1 cellular context compared by ENCODE assay signal in genomic region chr15:92881838-92882696, GRCh38.
TF ChIP-seq lines count a peak whose summit lies in the region.

No MANE protein-coding gene starts in this region.

TF ChIP-seq in GM12878, 131 proteins besides CTCF, POLR2A, EP300 and RAD21 (continued from another document and continues in another):
- TF ChIP-seq, protein P1, sequence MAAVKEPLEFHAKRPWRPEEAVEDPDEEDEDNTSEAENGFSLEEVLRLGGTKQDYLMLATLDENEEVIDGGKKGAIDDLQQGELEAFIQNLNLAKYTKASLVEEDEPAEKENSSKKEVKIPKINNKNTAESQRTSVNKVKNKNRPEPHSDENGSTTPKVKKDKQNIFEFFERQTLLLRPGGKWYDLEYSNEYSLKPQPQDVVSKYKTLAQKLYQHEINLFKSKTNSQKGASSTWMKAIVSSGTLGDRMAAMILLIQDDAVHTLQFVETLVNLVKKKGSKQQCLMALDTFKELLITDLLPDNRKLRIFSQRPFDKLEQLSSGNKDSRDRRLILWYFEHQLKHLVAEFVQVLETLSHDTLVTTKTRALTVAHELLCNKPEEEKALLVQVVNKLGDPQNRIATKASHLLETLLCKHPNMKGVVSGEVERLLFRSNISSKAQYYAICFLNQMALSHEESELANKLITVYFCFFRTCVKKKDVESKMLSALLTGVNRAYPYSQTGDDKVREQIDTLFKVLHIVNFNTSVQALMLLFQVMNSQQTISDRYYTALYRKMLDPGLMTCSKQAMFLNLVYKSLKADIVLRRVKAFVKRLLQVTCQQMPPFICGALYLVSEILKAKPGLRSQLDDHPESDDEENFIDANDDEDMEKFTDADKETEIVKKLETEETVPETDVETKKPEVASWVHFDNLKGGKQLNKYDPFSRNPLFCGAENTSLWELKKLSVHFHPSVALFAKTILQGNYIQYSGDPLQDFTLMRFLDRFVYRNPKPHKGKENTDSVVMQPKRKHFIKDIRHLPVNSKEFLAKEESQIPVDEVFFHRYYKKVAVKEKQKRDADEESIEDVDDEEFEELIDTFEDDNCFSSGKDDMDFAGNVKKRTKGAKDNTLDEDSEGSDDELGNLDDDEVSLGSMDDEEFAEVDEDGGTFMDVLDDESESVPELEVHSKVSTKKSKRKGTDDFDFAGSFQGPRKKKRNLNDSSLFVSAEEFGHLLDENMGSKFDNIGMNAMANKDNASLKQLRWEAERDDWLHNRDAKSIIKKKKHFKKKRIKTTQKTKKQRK (IDR thresholded peaks at IDR 0.05; ENCODE audit: low read depth, low read length): peak; percentile 78
- peak; percentile 92 for TF ChIP-seq CHD2 (IDR thresholded peaks at IDR 0.05; ENCODE audit: borderline replicate concordance, low read depth, low read length)
- TF ChIP-seq SP1 (IDR thresholded peaks at IDR 0.05; ENCODE audit: low read depth, low read length): peak; percentile 98
- TF ChIP-seq CREB1 (IDR thresholded peaks at IDR 0.05; ENCODE audit: low read depth): peak; percentile 82
- TF ChIP-seq NFYA (IDR thresholded peaks at IDR 0.05; ENCODE audit: borderline replicate concordance, low read depth, low read length): peak; percentile 47
- TF ChIP-seq ASH2L (IDR thresholded peaks at IDR 0.05; ENCODE audit: borderline replicate concordance, low read depth): no peak
- no peak for TF ChIP-seq RB1 (IDR thresholded peaks at IDR 0.05; ENCODE audit: borderline replicate concordance)
- TF ChIP-seq NFIC (IDR thresholded peaks at IDR 0.05; ENCODE audit: low read depth, low read length): 0 out of 2 replicates have a peak, but pooled peaks have one; percentile 22
- no peak; the same call in 1 of the 2 replicates for TF ChIP-seq GABPA (IDR thresholded peaks at IDR 0.05; ENCODE audit: low read depth)
- peak; percentile 31 for TF ChIP-seq MYC (IDR thresholded peaks at IDR 0.05; ENCODE audit: insufficient read depth, insufficient read length, insufficient replicate concordance, low read length, severe bottlenecking)
- TF ChIP-seq CREM (IDR thresholded peaks at IDR 0.05; ENCODE audit: low read depth): no peak; the same call in 1 of the 2 replicates
- peak; percentile 91 for TF ChIP-seq POLR2AphosphoS2 (IDR thresholded peaks at IDR 0.05; ENCODE audit: low read depth, low read length)
- peak; percentile 94 for TF ChIP-seq SMAD5 (IDR thresholded peaks at IDR 0.05; ENCODE audit: low read depth)
- TF ChIP-seq SIX5 (IDR thresholded peaks at IDR 0.05; ENCODE audit: low read depth, low read length, severe bottlenecking): no peak
- TF ChIP-seq MTA2 (IDR thresholded peaks at IDR 0.05; ENCODE audit: low read depth): no peak
- TF ChIP-seq ETV6 (conservative IDR thresholded peaks at IDR 0.05 in 1 of 2, IDR thresholded peaks at IDR 0.05 in 1 of 2; ENCODE audit: borderline replicate concordance in 1 of 2, low read depth in 1 of 2): no peak
- no peak for TF ChIP-seq ZNF274 (IDR thresholded peaks at IDR 0.05; ENCODE audit: insufficient read depth, insufficient read length)
- TF ChIP-seq, protein P2, sequence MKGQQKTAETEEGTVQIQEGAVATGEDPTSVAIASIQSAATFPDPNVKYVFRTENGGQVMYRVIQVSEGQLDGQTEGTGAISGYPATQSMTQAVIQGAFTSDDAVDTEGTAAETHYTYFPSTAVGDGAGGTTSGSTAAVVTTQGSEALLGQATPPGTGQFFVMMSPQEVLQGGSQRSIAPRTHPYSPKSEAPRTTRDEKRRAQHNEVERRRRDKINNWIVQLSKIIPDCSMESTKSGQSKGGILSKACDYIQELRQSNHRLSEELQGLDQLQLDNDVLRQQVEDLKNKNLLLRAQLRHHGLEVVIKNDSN (IDR thresholded peaks at IDR 0.05; ENCODE audit: borderline replicate concordance, extremely low read length, insufficient read depth, low read depth, low read length): no peak
- TF ChIP-seq SMARCA5 (IDR thresholded peaks at IDR 0.05): no peak
- peak; percentile 73; the same call in 1 of the 2 replicates for TF ChIP-seq NBN (IDR thresholded peaks at IDR 0.05)
- TF ChIP-seq RELA (IDR thresholded peaks at IDR 0.05; ENCODE audit: borderline replicate concordance, partially characterized antibody): peak; percentile 15
- no peak for TF ChIP-seq ZNF24 (IDR thresholded peaks at IDR 0.05)
- peak; percentile 82 for TF ChIP-seq RFX5 (IDR thresholded peaks at IDR 0.05; ENCODE audit: low read depth, low read length)
- 0 out of 2 replicates have a peak, but pooled peaks have one; percentile 80 for TF ChIP-seq HDGF (IDR thresholded peaks at IDR 0.05)
- TF ChIP-seq NKRF (conservative IDR thresholded peaks at IDR 0.05): no peak
- TF ChIP-seq SMC3 (IDR thresholded peaks at IDR 0.05; ENCODE audit: borderline replicate concordance, low read length): 0 out of 2 replicates have a peak, but pooled peaks have one; percentile 17
- TF ChIP-seq, protein P3, sequence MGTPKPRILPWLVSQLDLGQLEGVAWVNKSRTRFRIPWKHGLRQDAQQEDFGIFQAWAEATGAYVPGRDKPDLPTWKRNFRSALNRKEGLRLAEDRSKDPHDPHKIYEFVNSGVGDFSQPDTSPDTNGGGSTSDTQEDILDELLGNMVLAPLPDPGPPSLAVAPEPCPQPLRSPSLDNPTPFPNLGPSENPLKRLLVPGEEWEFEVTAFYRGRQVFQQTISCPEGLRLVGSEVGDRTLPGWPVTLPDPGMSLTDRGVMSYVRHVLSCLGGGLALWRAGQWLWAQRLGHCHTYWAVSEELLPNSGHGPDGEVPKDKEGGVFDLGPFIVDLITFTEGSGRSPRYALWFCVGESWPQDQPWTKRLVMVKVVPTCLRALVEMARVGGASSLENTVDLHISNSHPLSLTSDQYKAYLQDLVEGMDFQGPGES (IDR thresholded peaks at IDR 0.05): peak; percentile 93
- TF ChIP-seq KDM1A (IDR thresholded peaks at IDR 0.05; ENCODE audit: borderline replicate concordance): no peak
- peak; percentile 93 for TF ChIP-seq TAF1 (IDR thresholded peaks at IDR 0.05; ENCODE audit: borderline replicate concordance, low read depth, low read length)
- TF ChIP-seq CBX5 (IDR thresholded peaks at IDR 0.05; ENCODE audit: low read depth): no peak
- no peak for TF ChIP-seq ZNF384 (IDR thresholded peaks at IDR 0.05; ENCODE audit: borderline replicate concordance, low read depth, low read length)
- TF ChIP-seq REST (IDR thresholded peaks at IDR 0.05; ENCODE audit: low read depth, low read length): no peak
- TF ChIP-seq, protein P4, sequence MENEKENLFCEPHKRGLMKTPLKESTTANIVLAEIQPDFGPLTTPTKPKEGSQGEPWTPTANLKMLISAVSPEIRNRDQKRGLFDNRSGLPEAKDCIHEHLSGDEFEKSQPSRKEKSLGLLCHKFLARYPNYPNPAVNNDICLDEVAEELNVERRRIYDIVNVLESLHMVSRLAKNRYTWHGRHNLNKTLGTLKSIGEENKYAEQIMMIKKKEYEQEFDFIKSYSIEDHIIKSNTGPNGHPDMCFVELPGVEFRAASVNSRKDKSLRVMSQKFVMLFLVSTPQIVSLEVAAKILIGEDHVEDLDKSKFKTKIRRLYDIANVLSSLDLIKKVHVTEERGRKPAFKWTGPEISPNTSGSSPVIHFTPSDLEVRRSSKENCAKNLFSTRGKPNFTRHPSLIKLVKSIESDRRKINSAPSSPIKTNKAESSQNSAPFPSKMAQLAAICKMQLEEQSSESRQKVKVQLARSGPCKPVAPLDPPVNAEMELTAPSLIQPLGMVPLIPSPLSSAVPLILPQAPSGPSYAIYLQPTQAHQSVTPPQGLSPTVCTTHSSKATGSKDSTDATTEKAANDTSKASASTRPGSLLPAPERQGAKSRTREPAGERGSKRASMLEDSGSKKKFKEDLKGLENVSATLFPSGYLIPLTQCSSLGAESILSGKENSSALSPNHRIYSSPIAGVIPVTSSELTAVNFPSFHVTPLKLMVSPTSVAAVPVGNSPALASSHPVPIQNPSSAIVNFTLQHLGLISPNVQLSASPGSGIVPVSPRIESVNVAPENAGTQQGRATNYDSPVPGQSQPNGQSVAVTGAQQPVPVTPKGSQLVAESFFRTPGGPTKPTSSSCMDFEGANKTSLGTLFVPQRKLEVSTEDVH (IDR thresholded peaks at IDR 0.05; ENCODE audit: low read depth, partially characterized antibody): no peak
- no peak for TF ChIP-seq NR2F1 (conservative IDR thresholded peaks at IDR 0.05)
- TF ChIP-seq JUNB (IDR thresholded peaks at IDR 0.05): no peak
- TF ChIP-seq RBBP5 (conservative IDR thresholded peaks at IDR 0.05): no peak
- no peak for TF ChIP-seq ZSCAN29 (IDR thresholded peaks at IDR 0.05)
- no peak for TF ChIP-seq HDAC2 (IDR thresholded peaks at IDR 0.05)
- no peak for TF ChIP-seq ZNF592 (IDR thresholded peaks at IDR 0.05)
- no peak; the same call in 1 of the 2 replicates for TF ChIP-seq TBL1XR1 (IDR thresholded peaks at IDR 0.05; ENCODE audit: low read depth, low read length)
- no peak for TF ChIP-seq YY1 (IDR thresholded peaks at IDR 0.05; ENCODE audit: low read depth, low read length)
- peak; percentile 48 for TF ChIP-seq NRF1 (conservative IDR thresholded peaks at IDR 0.05; ENCODE audit: low read depth, low read length)
- no peak for TF ChIP-seq TARDBP (IDR thresholded peaks at IDR 0.05; ENCODE audit: borderline replicate concordance)
- no peak for TF ChIP-seq ZNF217 (IDR thresholded peaks at IDR 0.05)
- TF ChIP-seq FOS (IDR thresholded peaks at IDR 0.05; ENCODE audit: borderline replicate concordance, extremely low read depth, insufficient read length): peak; percentile 88
- 0 out of 2 replicates have a peak, but pooled peaks have one; percentile 22 for TF ChIP-seq MEF2A (IDR thresholded peaks at IDR 0.05; ENCODE audit: insufficient read depth, low read depth, low read length)
- peak; percentile 23; the same call in 1 of the 2 replicates for TF ChIP-seq TCF12 (IDR thresholded peaks at IDR 0.05; ENCODE audit: low read depth, low read length)
- no peak for TF ChIP-seq FOXK2 (IDR thresholded peaks at IDR 0.05)
- 0 out of 3 replicates have a peak, but pooled peaks of 1 of the 2 experiments have one; percentile 4 for TF ChIP-seq EGR1 (IDR thresholded peaks at IDR 0.05; ENCODE audit: borderline replicate concordance in 1 of 2, low read depth in 2 of 2, low read length in 2 of 2)
